In genomic region chr13:50282016-50282415, GRCh38 we compare ENCODE assay signal across 13 cellular contexts.
A peak's percentile ranks its signal among the peaks of the same experiment; 100 is the strongest.
DNase-seq lines count a peak whose midpoint lies in the region; ATAC-seq and TF ChIP-seq lines count a peak whose summit lies in the region.
"Had no signal": no experiment of that assay in that cellular context is flagged by ENCODE, and none has a peak within 500 bp of the region (broad histone marks: within the 10 kb centered on the region; RNA-seq: fewer than 3 reads in every experiment).

No MANE protein-coding gene starts in this region.

- H3K27ac Mint-ChIP-seq in neural progenitor cell, result no peak overlapping the region
- H3K27ac Mint-ChIP-seq: CD4-positive, alpha-beta memory T cell had no signal

- H3K4me3 ChIP-seq in H7 (ENCODE audit: insufficient read depth, low read depth, low read length) (no peak overlapping the region), NT2/D1 (ENCODE audit: insufficient read length, low read depth) (no peak overlapping the region), neural progenitor cell (no peak overlapping the region), dorsolateral prefrontal cortex (no peak overlapping the region)
- H3K4me3 ChIP-seq: A549, HAP-1 had no signal

- no peak for ATAC-seq in GM21825 (IDR thresholded peaks at IDR 0.05; ENCODE audit: unreplicated experiment)
- ATAC-seq: A549 had no signal

- H3K4me1 Mint-ChIP-seq in neural progenitor cell, result peaks cover 17% of the 10 kb centered on the region

- no peaks in the 10 kb centered on the region for H3F3A ChIP-seq in neural progenitor cell (ENCODE audit: low read depth)

- H3K9me3 ChIP-seq in NT2/D1 (ENCODE audit: insufficient read depth, low read length) (no peaks in the 10 kb centered on the region), neural progenitor cell (ENCODE audit: low read depth) (no peaks in the 10 kb centered on the region)
- H3K9me3 ChIP-seq: A549, BE2C, HAP-1 had no signal

- no peak for TF ChIP-seq CTCF in neural progenitor cell (IDR thresholded peaks at IDR 0.05)
- no peak for TF ChIP-seq CTCF in dorsolateral prefrontal cortex (IDR thresholded peaks at IDR 0.05 in 54 of 56, conservative IDR thresholded peaks at IDR 0.05 in 2 of 56; ENCODE audit: low read depth in 1 of 56, partially characterized antibody in 56 of 56)

- no peaks in the 10 kb centered on the region for H3K27me3 ChIP-seq in H7 (ENCODE audit: control insufficient read depth, insufficient read depth, low read length)
- no peaks in the 10 kb centered on the region for H3K27me3 ChIP-seq in NT2/D1 (ENCODE audit: insufficient read depth, insufficient read length)
- H3K27me3 ChIP-seq in neural progenitor cell, result no peaks in the 10 kb centered on the region
- no peaks in the 10 kb centered on the region for H3K27me3 ChIP-seq in dorsolateral prefrontal cortex
- H3K27me3 ChIP-seq: BE2C had no signal

- peaks cover 17% of the 10 kb centered on the region for H3K9me3 Mint-ChIP-seq in neural progenitor cell

- H3K36me3 ChIP-seq in H7 (replicated peaks; ENCODE audit: control insufficient read depth, insufficient read depth, low read length), result no peaks in the 10 kb centered on the region
- H3K36me3 ChIP-seq in NT2/D1 (ENCODE audit: insufficient read depth, insufficient read length, low read length), result no peaks in the 10 kb centered on the region
- H3K36me3 ChIP-seq in neural progenitor cell, result no peaks in the 10 kb centered on the region
- H3K36me3 ChIP-seq: BE2C, HAP-1 had no signal

- H3K27me3 Mint-ChIP-seq in neural progenitor cell (ENCODE audit: insufficient read depth, low read depth), result peaks cover 7% of the 10 kb centered on the region
- H3K27me3 Mint-ChIP-seq: CD4-positive, alpha-beta memory T cell had no signal

- H3K4me2 ChIP-seq in neural progenitor cell, result no peak overlapping the region
- H3K4me2 ChIP-seq: A549 had no signal

- H3K9ac ChIP-seq in NT2/D1 (ENCODE audit: insufficient read length, low read depth) (no peak overlapping the region), neural progenitor cell (no peak overlapping the region)

- peaks cover 7% of the 10 kb centered on the region for H4K20me1 ChIP-seq in neural progenitor cell (ENCODE audit: low read depth)

- H3K4me3 Mint-ChIP-seq in neural progenitor cell, result no peak overlapping the region
- H3K4me3 Mint-ChIP-seq: CD4-positive, alpha-beta memory T cell had no signal

- DNase-seq in H7 (peak; percentile 22), NT2/D1 (ENCODE audit: low read depth, low spot score) (peak; percentile 23), iPS DF 19.7 (ENCODE audit: low read depth, low spot score) (peak; percentile 33), neural progenitor cell (ENCODE audit: low spot score) (peak; percentile 41), dedifferentiated amniotic fluid mesenchymal stem cell (ENCODE audit: extremely low spot score) (no peak), dorsolateral prefrontal cortex (no peak)
- DNase-seq: BE2C; CD4-positive, alpha-beta memory T cell; DMS79 had no signal

- H3K27ac ChIP-seq in neural progenitor cell, result no peak overlapping the region
- H3K27ac ChIP-seq in dorsolateral prefrontal cortex, result no peak overlapping the region
- H3K27ac ChIP-seq: A549, C4-2B had no signal

- H2AFZ ChIP-seq in neural progenitor cell (replicated peaks), result no peak overlapping the region

- no peaks in the 10 kb centered on the region for H3K36me3 Mint-ChIP-seq in neural progenitor cell

- H3K4me1 ChIP-seq in NT2/D1 (ENCODE audit: insufficient read depth, insufficient read length) (no peaks in the 10 kb centered on the region), neural progenitor cell (peaks cover 41% of the 10 kb centered on the region)
- H3K4me1 ChIP-seq: A549, BE2C, HAP-1 had no signal

- no peaks in the 10 kb centered on the region for H3K79me2 ChIP-seq in neural progenitor cell (ENCODE audit: low read depth)

- intact Hi-C loops in dorsolateral prefrontal cortex (cut with DNase I), result no loop called here

Comparison
In these comparisons a context has a peak if more than half of its experiments do, and no peak if none do; other contexts are left out.
1. DNase-seq: peak in H7 (single experiment), NT2/D1 (single experiment), iPS DF 19.7 (single experiment) and neural progenitor cell (single experiment); none in dedifferentiated amniotic fluid mesenchymal stem cell (single experiment) and dorsolateral prefrontal cortex (0 of 10).